Comparison of ENCODE assay signal across 8 cellular contexts in the genomic region with DNA sequence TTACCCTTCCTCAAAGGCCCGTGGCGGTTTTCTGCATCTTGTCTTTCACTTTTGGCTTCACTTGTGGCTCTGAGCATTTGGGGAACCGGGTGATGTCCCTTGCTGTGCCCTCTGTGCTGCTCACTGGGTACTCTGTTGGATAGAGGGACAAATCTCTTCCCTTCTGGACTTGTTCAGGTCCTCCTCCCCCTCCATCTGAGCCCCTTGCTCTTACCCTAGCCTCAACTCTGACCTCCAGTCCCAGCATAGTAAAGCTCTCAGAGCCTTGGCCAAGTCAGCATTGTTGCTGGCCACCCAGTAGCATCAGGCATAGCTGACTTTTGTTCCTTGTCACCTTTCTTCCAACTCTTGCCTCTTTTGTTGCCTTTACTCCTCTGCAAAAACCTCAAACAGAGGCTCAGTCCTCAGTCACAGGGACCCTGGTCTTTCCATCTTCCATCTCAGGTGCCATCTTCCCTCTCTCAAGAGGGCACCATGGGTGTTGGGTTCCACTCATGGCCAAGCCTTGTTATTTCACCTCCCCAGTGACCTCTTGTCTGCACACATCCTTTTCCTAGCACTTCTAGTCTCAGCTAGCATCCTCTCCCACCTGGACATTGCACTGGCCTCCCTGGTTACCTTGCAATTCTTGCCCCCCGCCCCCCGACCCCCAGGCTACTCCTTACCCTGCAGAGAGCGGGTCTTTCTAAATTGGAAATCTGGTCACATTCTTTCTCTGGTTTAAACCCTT. TPM values are rescaled to one million over a fixed set of nuclear protein-coding genes. Genes with fewer than 3 reads are reported as not detected.
DNase-seq lines count a peak whose midpoint lies in the region; ATAC-seq, FAIRE-seq and TF ChIP-seq lines count a peak whose summit lies in the region.

No MANE protein-coding gene starts in this region.

- peak overlapping the region; percentile 95 for H3K27ac Mint-ChIP-seq in Caco-2 (ENCODE audit: unreplicated experiment)
- H3K27ac Mint-ChIP-seq in activated CD4-positive, alpha-beta memory T cell treated with anti-CD3 and anti-CD28 coated beads, Interleukin-2, amount 10 ng/mL, durations not matched to agents 7 days and 5 days, result peak overlapping the region; percentile 97

- no peak for TF ChIP-seq RAD21 in IMR-90 (IDR thresholded peaks at IDR 0.05; ENCODE audit: low read length)

- peak overlapping the region; percentile 99 for H3K9ac ChIP-seq in IMR-90 (ENCODE audit: low read depth, low read length)

- in situ Hi-C loops in IMR-90 (cut with MboI; ENCODE audit: low sequenced_read_pairs), result loop anchor here (25.0 kb wide), 1 partner anchor 400 kb away; the partner anchor contains the start of gene RIPOR1

- H3K9me1 ChIP-seq in IMR-90 (ENCODE audit: insufficient read depth, low read length), result peaks cover 12% of the 10 kb centered on the region

- H4K91ac ChIP-seq in IMR-90 (ENCODE audit: insufficient read depth, low read depth, low read length), result peak overlapping the region; percentile 78

- H3K9me3 Mint-ChIP-seq in Caco-2 (ENCODE audit: unreplicated experiment), result no peaks in the 10 kb centered on the region
- no peaks in the 10 kb centered on the region for H3K9me3 Mint-ChIP-seq in activated CD4-positive, alpha-beta memory T cell treated with anti-CD3 and anti-CD28 coated beads, Interleukin-2, amount 10 ng/mL, durations not matched to agents 7 days and 5 days

- H3K4me1 ChIP-seq in Caco-2, result peaks cover 16% of the 10 kb centered on the region
- peaks cover 11% of the 10 kb centered on the region for H3K4me1 ChIP-seq in IMR-90 (ENCODE audit: control insufficient read depth, insufficient read depth, low read length)
- peaks cover 15 to 51% (median 22%) of the 10 kb centered on the region in 3 donors for H3K4me1 ChIP-seq in esophagus squamous epithelium
- H3K4me1 ChIP-seq in pancreas, result peaks cover 0 to 20% (median 4%) of the 10 kb centered on the region in 3 donors

- H3K4ac ChIP-seq in IMR-90 (ENCODE audit: low read depth, low read length), result peak overlapping the region; percentile 95

- intact Hi-C loops in Caco-2 (cut with micrococcal nuclease; ENCODE audit: unreplicated experiment) (loop anchor here (5.0 to 10.0 kb wide), 2 partner anchors 375 to 412 kb away; partner anchors contain the start of genes CTCF and RIPOR1), IMR-90 (cut with micrococcal nuclease) (loop anchor here (5.0 kb wide), 1 partner anchor 375 kb away; the partner anchor contains the start of gene CTCF), esophagus squamous epithelium (cut with DNase I) (no loop called here), pancreas (cut with DNase I) (loop anchor here in 1 of 3 donors (10.0 kb wide), 1 partner anchor 412 kb away; the partner anchor contains the start of gene RIPOR1)

- BruUV-seq in Caco-2 (replicated peaks; lab: Mats Ljungman, UMichigan), result no TSS peak
- TSS peak; percentile 22 for BruUV-seq in IMR-90 (replicated peaks; lab: Mats Ljungman, UMichigan)

- H2BK15ac ChIP-seq in IMR-90 (ENCODE audit: low read depth, low read length), result peak overlapping the region; percentile 46; the same call in 1 of the 3 replicates

- H3K4me2 ChIP-seq in IMR-90 (ENCODE audit: low read depth, low read length), result peak overlapping the region; percentile 81

- H4K20me1 ChIP-seq in IMR-90 (ENCODE audit: insufficient read depth, low read length), result peaks cover 24% of the 10 kb centered on the region

- POLR2A ChIA-PET in Caco-2 (lab: Charles Lee) (interaction anchor here (1.0 to 3.1 kb wide), 3 partner anchors 86 to 131 kb away, joined by 3 to 14 read pairs (median 4); partner anchors contain the start of genes DDX28, DUS2, RANBP10 and TSNAXIP1), IMR-90 (lab: Charles Lee; ENCODE audit: unreplicated experiment) (interaction anchor here (0.6 kb wide), 1 partner anchor 169 kb away, joined by 11 read pairs; no protein-coding TSS in a partner anchor)
- POLR2A ChIA-PET in activated CD4-positive, alpha-beta memory T cell treated with anti-CD3 and anti-CD28 coated beads, Interleukin-2, amount 10 ng/mL, durations not matched to agents 7 days and 5 days (lab: Charles Lee), result interaction anchor here (0.6 to 5.2 kb wide), 42 partner anchors 10 to 691 kb away, joined by 3 to 42 read pairs (median 6); partner anchors contain the start of genes ATP6V0D1, CTCF, DDX28 and DPEP2

- FAIRE-seq in pancreas (lab: Jason Lieb, UNC), result no peak

- H3K27me3 ChIP-seq in Caco-2 (replicated peaks; ENCODE audit: control insufficient read depth, insufficient read depth, low read length), result no peaks in the 10 kb centered on the region
- H3K27me3 ChIP-seq in IMR-90 (ENCODE audit: control insufficient read depth, insufficient read depth, low read length), result no peaks in the 10 kb centered on the region
- H3K27me3 ChIP-seq in esophagus squamous epithelium, result no peaks in the 10 kb centered on the region
- no peaks in the 10 kb centered on the region for H3K27me3 ChIP-seq in pancreas

- ATAC-seq in GM19397 (IDR thresholded peaks at IDR 0.05; ENCODE audit: unreplicated experiment) (peak; percentile 55), IMR-90 (ENCODE audit: low read depth) (peak; percentile 5), pancreas (no peak)

- peaks cover 29% of the 10 kb centered on the region for H3K4me1 Mint-ChIP-seq in Caco-2 (ENCODE audit: low read depth, unreplicated experiment)
- peaks cover 54% of the 10 kb centered on the region for H3K4me1 Mint-ChIP-seq in activated CD4-positive, alpha-beta memory T cell treated with anti-CD3 and anti-CD28 coated beads, Interleukin-2, amount 10 ng/mL, durations not matched to agents 7 days and 5 days

- peak overlapping the region; percentile 97 for H3K23ac ChIP-seq in IMR-90 (ENCODE audit: low read depth, low read length)

- H3K27me3 Mint-ChIP-seq in Caco-2 (ENCODE audit: insufficient read depth, unreplicated experiment), result no peaks in the 10 kb centered on the region
- H3K27me3 Mint-ChIP-seq in activated CD4-positive, alpha-beta memory T cell treated with anti-CD3 and anti-CD28 coated beads, Interleukin-2, amount 10 ng/mL, durations not matched to agents 7 days and 5 days, result no peaks in the 10 kb centered on the region

- TF ChIP-seq POLR2A in IMR-90 (IDR thresholded peaks at IDR 0.05; ENCODE audit: low read depth, low read length) (no peak; the same call in 1 of the 2 replicates), esophagus squamous epithelium (IDR thresholded peaks at IDR 0.05) (no peak)

- peak overlapping the region; percentile 98 for H3K27ac ChIP-seq in IMR-90 (ENCODE audit: insufficient read depth, low read length)
- peak overlapping the region; percentile 92 to 97 (median 96) for H3K27ac ChIP-seq in esophagus squamous epithelium
- peak overlapping the region; percentile 81 to 95 (median 87) for H3K27ac ChIP-seq in pancreas

- H2AK9ac ChIP-seq in IMR-90 (replicated peaks; ENCODE audit: low read depth, low read length, poor library complexity), result peak overlapping the region; percentile 100

- H3K4me3 Mint-ChIP-seq in Caco-2 (ENCODE audit: unreplicated experiment), result peak overlapping the region; percentile 97
- peak overlapping the region; percentile 100 for H3K4me3 Mint-ChIP-seq in activated CD4-positive, alpha-beta memory T cell treated with anti-CD3 and anti-CD28 coated beads, Interleukin-2, amount 10 ng/mL, durations not matched to agents 7 days and 5 days

- CTCF ChIA-PET in Caco-2 (lab: Charles Lee), result interaction anchor here (0.6 to 4.2 kb wide), 3 partner anchors 53 to 131 kb away, joined by 4 to 47 read pairs (median 9); partner anchors contain the start of genes NRN1L, RANBP10 and TSNAXIP1
- CTCF ChIA-PET in IMR-90 (lab: Yijun Ruan, JAX), result interaction anchor here (0.6 to 3.0 kb wide), 2 partner anchors 15 to 121 kb away, joined by 3 to 16 read pairs; no protein-coding TSS in a partner anchor
- CTCF ChIA-PET in activated CD4-positive, alpha-beta memory T cell treated with anti-CD3 and anti-CD28 coated beads, Interleukin-2, amount 10 ng/mL, durations not matched to agents 7 days and 5 days (lab: Charles Lee), result interaction anchor here (0.7 to 4.3 kb wide), 11 partner anchors 8 to 375 kb away, joined by 3 to 22 read pairs (median 4); partner anchors contain the start of genes CTCF, DDX28, DUS2 and NFATC3

- H4K8ac ChIP-seq in IMR-90 (ENCODE audit: low read depth in 2 of 2, low read length in 2 of 2), result peak overlapping the region; percentile 91 to 97

- peak overlapping the region; percentile 26 for H3K18ac ChIP-seq in IMR-90 (ENCODE audit: low read depth, low read length)

- peak overlapping the region; percentile 52 for H4K5ac ChIP-seq in IMR-90 (ENCODE audit: low read depth, low read length)

- no peak for DNase-seq in Caco-2
- no peak for DNase-seq in IMR-90
- DNase-seq in activated CD4-positive, alpha-beta memory T cell treated with anti-CD3 and anti-CD28 coated beads, Interleukin-2, amount 10 ng/mL, durations not matched to agents 7 days and 5 days, result peak; percentile 88
- DNase-seq in esophagus squamous epithelium (lab: John Stamatoyannopoulos, UW), result no peak
- DNase-seq in pancreas, result no peak
- DNase-seq in NCI-H526 treated with DMSO at 0.1 percent for 48 hours (lab: John Stamatoyannopoulos, UW), result no peak
- no peak for DNase-seq in SK-N-DZ (ENCODE audit: low spot score)

- H3K79me1 ChIP-seq in IMR-90 (ENCODE audit: low read depth in 1 of 2, low read length in 2 of 2), result peaks cover 14 to 60% of the 10 kb centered on the region in 2 experiments; a peak in 3 of 4 replicates

- peak overlapping the region; percentile 87 for H3K4me3 ChIP-seq in Caco-2 (ENCODE audit: low read depth, low read length)
- peak overlapping the region; percentile 94 for H3K4me3 ChIP-seq in IMR-90 (ENCODE audit: insufficient read depth, low read depth, low read length)
- H3K4me3 ChIP-seq in esophagus squamous epithelium, result peak overlapping the region; percentile 69 to 91 (median 86)
- H3K4me3 ChIP-seq in pancreas, result peak overlapping the region; percentile 80 to 94 (median 91)

- H3K56ac ChIP-seq in IMR-90 (ENCODE audit: extremely low read depth, insufficient read depth, low read length), result peak overlapping the region; percentile 89

- peak overlapping the region; percentile 89 for H2BK5ac ChIP-seq in IMR-90 (ENCODE audit: low read depth, low read length, poor library complexity, severe bottlenecking)

- H2BK120ac ChIP-seq in IMR-90 (ENCODE audit: low read depth, low read length), result peak overlapping the region; percentile 64; the same call in 1 of the 2 replicates

- peaks cover 87% of the 10 kb centered on the region for H3K36me3 Mint-ChIP-seq in Caco-2 (ENCODE audit: insufficient read depth, unreplicated experiment)
- peaks cover 55% of the 10 kb centered on the region for H3K36me3 Mint-ChIP-seq in activated CD4-positive, alpha-beta memory T cell treated with anti-CD3 and anti-CD28 coated beads, Interleukin-2, amount 10 ng/mL, durations not matched to agents 7 days and 5 days (ENCODE audit: low read depth)

- peak overlapping the region; percentile 11; the same call in 1 of the 2 replicates for H2BK20ac ChIP-seq in IMR-90 (ENCODE audit: low read depth, low read length)

- dilution Hi-C loops in IMR-90 (cut with HindIII; ENCODE audit: low sequenced_read_pairs, unreplicated experiment), result no loop called here

- H3K9me3 ChIP-seq in Caco-2, result no peaks in the 10 kb centered on the region
- H3K9me3 ChIP-seq in IMR-90 (ENCODE audit: control insufficient read depth, insufficient read depth, low read length), result no peaks in the 10 kb centered on the region
- H3K9me3 ChIP-seq in esophagus squamous epithelium, result no peaks in the 10 kb centered on the region
- no peaks in the 10 kb centered on the region for H3K9me3 ChIP-seq in pancreas

- no peak for TF ChIP-seq CTCF in Caco-2 (IDR thresholded peaks at IDR 0.05; ENCODE audit: insufficient read depth in 1 of 2, low read depth in 1 of 2, low read length in 1 of 2, severe bottlenecking in 1 of 2, unreplicated experiment in 1 of 2)
- no peak for TF ChIP-seq CTCF in IMR-90 (conservative IDR thresholded peaks at IDR 0.05; ENCODE audit: low read depth, low read length)
- TF ChIP-seq CTCF in esophagus squamous epithelium (IDR thresholded peaks at IDR 0.05), result no peak
- no peak for TF ChIP-seq CTCF in pancreas (IDR thresholded peaks at IDR 0.05)

- peak overlapping the region; percentile 99 for H2AFZ ChIP-seq in IMR-90 (replicated peaks; ENCODE audit: low read length, poor library complexity)

- WGBS in IMR-90 (ENCODE audit: extremely low coverage in 2 of 2, insufficient read length in 1 of 2), 2 experiments, result no CpG with 5 or more reads among the region's 6 CpGs
- WGBS in esophagus squamous epithelium, 2 donors, result 40 to 43% methylated on average over 5 to 6 of the region's 6 CpGs
- 44 to 45% methylated on average over 6 of the region's 6 CpGs for WGBS in pancreas, 2 donors

- H3K14ac ChIP-seq in IMR-90 (replicated peaks; ENCODE audit: low read depth, low read length), result peak overlapping the region; percentile 99

- H3K36me3 ChIP-seq in Caco-2 (ENCODE audit: control insufficient read depth, insufficient read depth, low read length) (no peaks in the 10 kb centered on the region), IMR-90 (ENCODE audit: control insufficient read depth, insufficient read depth, low read length) (peaks cover 29% of the 10 kb centered on the region), esophagus squamous epithelium (peaks cover 0 to 41% (median 0%) of the 10 kb centered on the region in 3 donors), pancreas (no peaks in the 10 kb centered on the region)

- peak overlapping the region; percentile 98 for H2AK5ac ChIP-seq in IMR-90 (ENCODE audit: low read depth, low read length)

RNA-seq across cellular contexts. Expression of gene PSMB10, which starts 0.4 kb away (rescaled TPM):
- total RNA-seq in Caco-2 (2022) (26.9 and 31.6 TPM in 2 replicates), IMR-90 (2012; rRNA removed) (25.6 and 28.7 TPM in 2 replicates), esophagus squamous epithelium (10 to 100 TPM; 20.7 to 28.4 (median 25.3) TPM), pancreas (10 to 100 TPM; 40.0 to 62.2 (median 51.3) TPM)
- polyA plus RNA-seq in IMR-90 (2012; rRNA removed) (36.7 and 50.5 TPM in 2 replicates), pancreas (100 to 1,000 TPM in 1 of 2 donors, 10 to 100 TPM in 1; 65.7 to 195 TPM)
- polyA plus RNA-seq in IMR-90 (2012; cell fraction: cytosol; rRNA removed), result 69.8 and 71.1 TPM in 2 replicates
- 27.2 and 55.0 TPM in 2 replicates for polyA plus RNA-seq in IMR-90 (2012; cell fraction: nucleus; rRNA removed; ENCODE audit: low replicate concordance)
- total RNA-seq in activated CD4-positive, alpha-beta memory T cell treated with anti-CD3 and anti-CD28 coated beads, Interleukin-2, amount 10 ng/mL, durations not matched to agents 7 days and 5 days, result 100 to 1,000 TPM; 236 to 241 TPM
- polyA plus RNA-seq in SK-N-DZ (2014; cell fraction: cytosol; rRNA removed), result 21.6 and 38.5 TPM in 2 replicates
- 35.0 and 44.6 TPM in 2 replicates for polyA plus RNA-seq in SK-N-DZ (2014; cell fraction: nucleus; rRNA removed)

RNA-seq across cellular contexts. Expression of gene CTRL, which starts 5.4 kb away (rescaled TPM):
- total RNA-seq in Caco-2 (2022), result 0.66 and 2.3 TPM in 2 replicates
- 0.18 and 0.28 TPM in 2 replicates for total RNA-seq in IMR-90 (2012; rRNA removed)
- 0.89 and 1.1 TPM in 2 replicates for polyA plus RNA-seq in IMR-90 (2012; rRNA removed)
- polyA plus RNA-seq in IMR-90 (2012; cell fraction: cytosol; rRNA removed), result 0.49 and 1.1 TPM in 2 replicates
- polyA plus RNA-seq in IMR-90 (2012; cell fraction: nucleus; rRNA removed; ENCODE audit: low replicate concordance), result 5.0 and 13.4 TPM in 2 replicates
- 1 to 10 TPM; 4.5 to 5.0 TPM for total RNA-seq in activated CD4-positive, alpha-beta memory T cell treated with anti-CD3 and anti-CD28 coated beads, Interleukin-2, amount 10 ng/mL, durations not matched to agents 7 days and 5 days
- 1 to 10 TPM in 2 of 4 donors, not detected in 2; 1.2 to 1.8 TPM for total RNA-seq in esophagus squamous epithelium
- total RNA-seq in pancreas, result 1,000 to 10,000 TPM in 2 of 6 donors, 100 to 1,000 TPM in 4; 559 to 2,165 (median 815) TPM
- 100 to 1,000 TPM; 580 to 609 TPM for polyA plus RNA-seq in pancreas
- polyA plus RNA-seq in SK-N-DZ (2014; cell fraction: cytosol; rRNA removed), result 6.0 and 7.0 TPM in 2 replicates
- polyA plus RNA-seq in SK-N-DZ (2014; cell fraction: nucleus; rRNA removed), result 8.8 and 14.6 TPM in 2 replicates

RNA-seq across cellular contexts. Expression of gene LCAT, which starts 6.9 kb away (rescaled TPM):
- total RNA-seq in Caco-2 (2022), result 26.3 and 33.3 TPM in 2 replicates
- 1.4 and 1.7 TPM in 2 replicates for total RNA-seq in IMR-90 (2012; rRNA removed)
- 18.8 and 22.5 TPM in 2 replicates for polyA plus RNA-seq in IMR-90 (2012; rRNA removed)
- polyA plus RNA-seq in IMR-90 (2012; cell fraction: cytosol; rRNA removed), result 6.5 and 10.4 TPM in 2 replicates
- polyA plus RNA-seq in IMR-90 (2012; cell fraction: nucleus; rRNA removed; ENCODE audit: low replicate concordance), result 143 and 421 TPM in 2 replicates
- 10 to 100 TPM; 10.7 to 14.8 TPM for total RNA-seq in activated CD4-positive, alpha-beta memory T cell treated with anti-CD3 and anti-CD28 coated beads, Interleukin-2, amount 10 ng/mL, durations not matched to agents 7 days and 5 days
- total RNA-seq in esophagus squamous epithelium, result 10 to 100 TPM in 1 of 4 donors, 1 to 10 TPM in 3; 1.2 to 12.4 (median 3.8) TPM
- total RNA-seq in pancreas, result 10 to 100 TPM in 2 of 6 donors, 1 to 10 TPM in 4; 2.8 to 12.4 (median 8.5) TPM
- 10 to 100 TPM; 54.3 to 65.5 TPM for polyA plus RNA-seq in pancreas
- polyA plus RNA-seq in SK-N-DZ (2014; cell fraction: cytosol; rRNA removed), result 0.77 and 3.9 TPM in 2 replicates
- 12.4 and 26.8 TPM in 2 replicates for polyA plus RNA-seq in SK-N-DZ (2014; cell fraction: nucleus; rRNA removed)

RNA-seq across cellular contexts. Expression of gene SLC12A4, which starts 31.4 kb away (rescaled TPM):
- total RNA-seq in Caco-2 (2022), result 97.0 and 107 TPM in 2 replicates
- total RNA-seq in IMR-90 (2012; rRNA removed), result 36.4 and 36.6 TPM in 2 replicates
- polyA plus RNA-seq in IMR-90 (2012; rRNA removed), result 114 and 132 TPM in 2 replicates
- polyA plus RNA-seq in IMR-90 (2012; cell fraction: cytosol; rRNA removed), result 47.5 and 51.1 TPM in 2 replicates
- 281 and 488 TPM in 2 replicates for polyA plus RNA-seq in IMR-90 (2012; cell fraction: nucleus; rRNA removed; ENCODE audit: low replicate concordance)
- total RNA-seq in activated CD4-positive, alpha-beta memory T cell treated with anti-CD3 and anti-CD28 coated beads, Interleukin-2, amount 10 ng/mL, durations not matched to agents 7 days and 5 days, result 10 to 100 TPM; 37.9 to 40.0 TPM
- total RNA-seq in esophagus squamous epithelium, result 10 to 100 TPM in 2 of 4 donors, 1 to 10 TPM in 2; 7.4 to 29.8 (median 18.2) TPM
- 10 to 100 TPM; 15.8 to 46.4 (median 27.9) TPM for total RNA-seq in pancreas
- 10 to 100 TPM; 21.0 to 44.8 TPM for polyA plus RNA-seq in pancreas
- polyA plus RNA-seq in SK-N-DZ (2014; cell fraction: cytosol; rRNA removed), result 3.4 and 5.0 TPM in 2 replicates
- 11.8 and 13.3 TPM in 2 replicates for polyA plus RNA-seq in SK-N-DZ (2014; cell fraction: nucleus; rRNA removed)

RNA-seq across cellular contexts. Expression of gene DPEP3, which starts 43.3 kb away (rescaled TPM):
- total RNA-seq in Caco-2 (2022) (not detected in 2 replicates), IMR-90 (2012; rRNA removed) (not detected in 2 replicates), esophagus squamous epithelium (not detected), pancreas (under 1 TPM in 2 of 6 donors, not detected in 4; 0.09 to 0.12 TPM)
- polyA plus RNA-seq in IMR-90 (2012; rRNA removed) (not detected in 2 replicates), pancreas (not detected)
- polyA plus RNA-seq in IMR-90 (2012; cell fraction: cytosol; rRNA removed), result not detected in 2 replicates
- not detected in 2 replicates for polyA plus RNA-seq in IMR-90 (2012; cell fraction: nucleus; rRNA removed; ENCODE audit: low replicate concordance)
- under 1 TPM in 1 of 2 experiments, not detected in 1; 0.20 TPM for total RNA-seq in activated CD4-positive, alpha-beta memory T cell treated with anti-CD3 and anti-CD28 coated beads, Interleukin-2, amount 10 ng/mL, durations not matched to agents 7 days and 5 days
- polyA plus RNA-seq in SK-N-DZ (2014; cell fraction: cytosol; rRNA removed), result not detected in 2 replicates
- 0.07 TPM in 1 of 2 replicates, not detected in the other for polyA plus RNA-seq in SK-N-DZ (2014; cell fraction: nucleus; rRNA removed)

Comparison
In these comparisons a context has a peak if more than half of its experiments do, and no peak if none do; other contexts are left out.
1. ATAC-seq: peak in GM19397 (single experiment) and IMR-90 (single experiment); none in pancreas (0 of 4).
2. RNA of gene CTRL, which starts 5.4 kb away (total RNA-seq): 559 to 2,165 TPM in pancreas; 4.5 to 5.0 TPM in activated CD4-positive, alpha-beta memory T cell treated with anti-CD3 and anti-CD28 coated beads, Interleukin-2, amount 10 ng/mL, durations not matched to agents 7 days and 5 days, 1.2 to 1.8 TPM in esophagus squamous epithelium, 0.66 to 2.3 TPM in Caco-2 and 0.18 to 0.28 TPM in IMR-90; every median in the first group is over 10 times any median in the second.
3. Peak in every context shown above with its lines, with median percentiles within 50 percentile points of each other: H3K4me3 ChIP-seq and H3K27ac ChIP-seq.